In the genomic region with DNA sequence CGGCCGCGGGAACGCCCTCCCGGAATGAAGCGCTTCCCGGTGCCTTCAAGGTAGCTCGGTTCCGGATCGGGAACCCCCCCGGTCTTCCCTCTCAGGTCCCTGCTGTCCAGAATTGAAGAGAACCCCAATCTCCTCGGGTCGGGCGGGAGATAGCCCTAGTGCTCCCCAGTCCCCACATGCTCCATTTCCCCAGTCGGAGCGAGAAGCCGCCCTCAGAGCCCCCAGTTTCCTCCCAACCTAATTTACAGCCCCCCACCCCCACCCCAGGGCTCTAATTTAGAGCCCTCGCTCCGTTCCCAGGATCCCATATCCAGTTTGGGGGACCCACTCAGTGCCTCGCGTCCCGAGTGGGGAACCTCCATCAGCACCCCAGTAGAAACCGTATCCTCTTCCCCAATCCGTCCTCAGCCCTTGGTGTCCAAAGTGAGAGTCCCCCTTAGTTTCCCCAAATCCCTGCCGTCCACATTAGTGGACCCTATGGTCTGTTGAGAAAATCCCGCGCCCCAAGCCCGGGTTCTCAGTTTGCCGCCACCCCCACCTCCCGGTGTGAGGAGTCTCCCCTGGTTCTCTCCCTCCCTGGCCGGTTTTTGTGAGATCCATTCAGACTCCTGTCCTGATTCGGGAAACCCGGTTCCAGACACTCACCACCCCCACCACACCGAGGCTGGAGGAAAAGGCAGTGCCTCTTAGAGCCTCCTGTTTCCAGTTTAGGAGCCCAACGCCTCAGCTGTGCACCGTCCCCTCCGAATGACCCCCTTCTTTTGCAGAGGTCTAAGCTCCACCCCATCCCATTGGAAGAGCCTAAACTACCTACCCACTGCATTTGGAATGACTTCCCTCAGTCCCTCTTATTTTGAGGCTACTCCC, we compare ENCODE assay signal across 12 cellular contexts. TPM values are rescaled to one million over a fixed set of nuclear protein-coding genes. Genes with fewer than 3 reads are reported as not detected.
A peak's percentile ranks its signal among the peaks of the same experiment; 100 is the strongest.
DNase-seq lines count a peak whose midpoint lies in the region; ATAC-seq and TF ChIP-seq lines count a peak whose summit lies in the region.
"Had no signal": no experiment of that assay in that cellular context is flagged by ENCODE, and none has a peak within 500 bp of the region (broad histone marks: within the 10 kb centered on the region; RNA-seq: fewer than 3 reads in every experiment).

No MANE protein-coding gene starts in this region.

- intact Hi-C loops in CD14-positive monocyte (cut with micrococcal nuclease) = no loop called here
- intact Hi-C loops in PC-3 (cut with micrococcal nuclease) = no loop called here

- no peaks in the 10 kb centered on the region for H3K4me1 ChIP-seq in PC-3 (ENCODE audit: insufficient read depth, low read length)
- no peaks in the 10 kb centered on the region for H3K4me1 ChIP-seq in endocrine pancreas (ENCODE audit: control insufficient read depth, insufficient read depth, low read length)

- H3K27ac Mint-ChIP-seq in CD14-positive monocyte (peak overlapping the region in 1 of 7 donors; percentile 38), osteocyte (ENCODE audit: unreplicated experiment) (no peak overlapping the region)

- no peaks in the 10 kb centered on the region for H3K36me3 ChIP-seq in PC-3 (ENCODE audit: low read depth, low read length)
- H3K36me3 ChIP-seq in endocrine pancreas (ENCODE audit: control insufficient read depth, insufficient read depth, low read length) = no peaks in the 10 kb centered on the region

- no peak overlapping the region for H3K27ac ChIP-seq in PC-3 (ENCODE audit: low read length)
- H3K27ac ChIP-seq: GM23248 had no signal

- no peaks in the 10 kb centered on the region for H3K9me2 ChIP-seq in PC-3 (replicated peaks; ENCODE audit: low read length)

- H3K9me3 ChIP-seq in PC-3 (ENCODE audit: low read length) = no peaks in the 10 kb centered on the region
- no peaks in the 10 kb centered on the region for H3K9me3 ChIP-seq in endocrine pancreas (ENCODE audit: control insufficient read depth, low read length)

- in situ Hi-C loops in GM13977 (cut with MboI; ENCODE audit: low pct_unique_long_range_greater_than_20kb, low sequenced_read_pairs, unreplicated experiment) = no loop called here

- CTCF ChIA-PET in PC-3 (lab: Charles Lee) = no interaction called here

- peak overlapping the region; percentile 52 to 75 for H3K4me3 Mint-ChIP-seq in CD14-positive monocyte
- H3K4me3 Mint-ChIP-seq in osteocyte (ENCODE audit: unreplicated experiment) = peak overlapping the region; percentile 72

- peak overlapping the region; percentile 46; the same call in 1 of the 2 replicates for H3K4me2 ChIP-seq in PC-3 (ENCODE audit: low read length)

- H3K27me3 Mint-ChIP-seq in CD14-positive monocyte (ENCODE audit: low read depth in 3 of 3) (peaks cover 68 to 89% (median 82%) of the 10 kb centered on the region in 3 donors), osteocyte (ENCODE audit: unreplicated experiment) (peaks cover 67% of the 10 kb centered on the region)

- no peaks in the 10 kb centered on the region for H3F3A ChIP-seq in PC-3 (ENCODE audit: low read length, unreplicated experiment)

- BruUV-seq in PC-3 (replicated peaks; lab: Mats Ljungman, UMichigan) = no TSS peak

- H3K4me3 ChIP-seq in PC-3 (ENCODE audit: low read length) (no peak overlapping the region), endocrine pancreas (ENCODE audit: control insufficient read depth, insufficient read depth, low read length) (peak overlapping the region; percentile 9)
- H3K4me3 ChIP-seq: GM23248 had no signal

- H3K27me3 ChIP-seq in PC-3 (ENCODE audit: low read length) (peaks cover 50% of the 10 kb centered on the region), endocrine pancreas (ENCODE audit: control insufficient read depth, insufficient read depth, low read length) (no peaks in the 10 kb centered on the region)

- H4K20me1 ChIP-seq in PC-3 (ENCODE audit: low read length) = no peaks in the 10 kb centered on the region

- POLR2A ChIA-PET in PC-3 (lab: Charles Lee; ENCODE audit: unreplicated experiment) = no interaction called here

- TF ChIP-seq CTCF in CD14-positive monocyte (IDR thresholded peaks at IDR 0.05) = no peak
- no peak for TF ChIP-seq CTCF in PC-3 (conservative IDR thresholded peaks at IDR 0.05; ENCODE audit: low read depth, low read length)
- no peak for TF ChIP-seq CTCF in osteocyte (IDR thresholded peaks at IDR 0.05)
- no peak for TF ChIP-seq CTCF in GM13977 (IDR thresholded peaks at IDR 0.05; ENCODE audit: extremely low read depth, insufficient read depth, missing control alignments)

- H3K9me3 Mint-ChIP-seq in CD14-positive monocyte (peaks cover 0 to 16% (median 9%) of the 10 kb centered on the region in 7 donors), osteocyte (ENCODE audit: unreplicated experiment) (no peaks in the 10 kb centered on the region)

- peaks cover 7% of the 10 kb centered on the region for H3K4me1 Mint-ChIP-seq in CD14-positive monocyte
- peaks cover 15% of the 10 kb centered on the region for H3K4me1 Mint-ChIP-seq in osteocyte (ENCODE audit: unreplicated experiment)

- no peak for ATAC-seq in PC-3
- ATAC-seq in GM21526 (IDR thresholded peaks at IDR 0.05; ENCODE audit: low FRiP score, unreplicated experiment) = no peak

- H3K79me2 ChIP-seq in PC-3 (ENCODE audit: low read length) = no peaks in the 10 kb centered on the region

- no peak overlapping the region for H2AFZ ChIP-seq in PC-3 (ENCODE audit: low read length)
- H2AFZ ChIP-seq: GM23248 had no signal

- DNase-seq in CD14-positive monocyte (ENCODE audit: low spot score) = no peak
- DNase-seq in PC-3 = no peak
- no peak for DNase-seq in osteocyte (ENCODE audit: extremely low spot score, unreplicated experiment)
- no peak for DNase-seq in GF-D8 (lab: John Stamatoyannopoulos, UW)
- DNase-seq in SW480 (ENCODE audit: low spot score) = no peak
- DNase-seq in GM13977 (ENCODE audit: low spot score) = no peak
- DNase-seq: activated CD4-positive, CD25-positive, alpha-beta regulatory T cell had no signal

- H3K36me3 Mint-ChIP-seq in CD14-positive monocyte (peaks cover 4 to 7% of the 10 kb centered on the region in 2 donors), osteocyte (ENCODE audit: unreplicated experiment) (no peaks in the 10 kb centered on the region)

- H3K9ac ChIP-seq in PC-3 (ENCODE audit: low read length) (no peak overlapping the region), endocrine pancreas (ENCODE audit: control insufficient read depth, insufficient read depth, low read length) (peak overlapping the region; percentile 90)
- H3K9ac ChIP-seq: GM23248 had no signal

RNA-seq across cellular contexts. Expression of a gene that starts 0.7 kb away (rescaled TPM):
- polyA plus RNA-seq in CD14-positive monocyte = not detected
- total RNA-seq in PC-3 (2014; rRNA removed) (0.12 TPM in 1 of 2 replicates, not detected in the other), osteocyte (1.0 and 1.3 TPM in 2 replicates)
- total RNA-seq: GM23248 had no signal
- polyA plus RNA-seq: GM23248 had no signal

RNA-seq across cellular contexts. Expression of a gene that starts 42.1 kb away (rescaled TPM):
- polyA plus RNA-seq in CD14-positive monocyte = not detected
- total RNA-seq in PC-3 (2014; rRNA removed) (not detected in 2 replicates), osteocyte (0.67 and 1.2 TPM in 2 replicates)
- total RNA-seq: epithelial cell of proximal tubule, GM23248, skeletal muscle tissue had no signal
- polyA plus RNA-seq: GM23248 had no signal
